In the genomic region with DNA sequence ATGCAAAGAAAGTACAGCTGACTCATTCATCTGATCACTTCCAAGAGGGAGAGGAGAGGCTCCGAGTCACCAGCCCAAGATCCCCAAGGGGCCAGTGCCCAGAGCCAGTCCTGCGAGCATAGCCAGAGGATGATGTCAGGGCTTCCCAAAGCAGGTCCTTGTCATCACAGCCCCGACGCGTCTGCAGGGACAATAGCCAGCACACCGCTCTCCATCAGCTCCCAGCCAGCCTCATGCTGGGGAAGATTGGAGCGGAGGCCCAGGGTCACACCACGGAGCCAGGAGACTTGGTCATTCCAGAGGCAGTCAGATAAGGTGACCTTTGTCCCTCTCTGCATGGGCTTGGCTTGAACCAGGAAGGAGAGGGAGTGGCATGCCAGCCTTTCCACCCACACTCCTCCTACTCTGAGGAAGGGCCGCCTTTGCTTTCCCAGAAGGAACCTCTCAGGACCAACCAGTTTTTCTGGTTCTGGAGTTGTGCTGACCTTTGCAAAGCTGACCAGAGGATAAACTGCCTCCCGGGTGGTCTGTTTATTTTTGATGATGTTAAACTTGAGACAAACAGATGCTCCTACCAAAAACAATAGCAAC, we compare ENCODE assay signal across 10 cellular contexts. TPM values are rescaled to one million over a fixed set of nuclear protein-coding genes. Genes with fewer than 3 reads are reported as not detected.
DNase-seq lines count a peak whose midpoint lies in the region; ATAC-seq and TF ChIP-seq lines count a peak whose summit lies in the region.
"Had no signal": no experiment of that assay in that cellular context is flagged by ENCODE, and none has a peak within 500 bp of the region (broad histone marks: within the 10 kb centered on the region; RNA-seq: fewer than 3 reads in every experiment).

No MANE protein-coding gene starts in this region.

- CTCF ChIA-PET in activated CD4-positive, alpha-beta T cell treated with anti-CD3 and anti-CD28 coated beads, Interleukin-2, amount 10 ng/mL, durations not matched to agents 7 days and 5 days (lab: Charles Lee): no interaction called here

- no peaks in the 10 kb centered on the region for H3K9me3 Mint-ChIP-seq in endodermal cell
- peaks cover 3% of the 10 kb centered on the region for H3K9me3 Mint-ChIP-seq in activated CD4-positive, alpha-beta T cell treated with anti-CD3 and anti-CD28 coated beads, Interleukin-2, amount 10 ng/mL, durations not matched to agents 7 days and 5 days

- H3K4me1 ChIP-seq in HUES6 (ENCODE audit: control insufficient read depth, insufficient read depth, low read length): peaks cover 28% of the 10 kb centered on the region
- H3K4me1 ChIP-seq in endodermal cell (ENCODE audit: control insufficient read depth, insufficient read depth, low read length): peaks cover 9% of the 10 kb centered on the region
- peaks cover 0 to 5% of the 10 kb centered on the region in 2 donors for H3K4me1 ChIP-seq in left lung
- H3K4me1 ChIP-seq in tibial artery: peaks cover 0 to 50% (median 28%) of the 10 kb centered on the region in 4 donors

- H3K9ac ChIP-seq in HUES6 (ENCODE audit: low read length) (peak overlapping the region; percentile 12), endodermal cell (ENCODE audit: extremely low read depth, low read length, poor library complexity, severe bottlenecking) (peak overlapping the region; percentile 17)

- H3K27ac Mint-ChIP-seq in endodermal cell: peak overlapping the region; percentile 96
- no peak overlapping the region for H3K27ac Mint-ChIP-seq in activated CD4-positive, alpha-beta T cell treated with anti-CD3 and anti-CD28 coated beads, Interleukin-2, amount 10 ng/mL, durations not matched to agents 7 days and 5 days
- H3K27ac Mint-ChIP-seq: activated naive CD4-positive, alpha-beta T cell treated with anti-CD3 and anti-CD28 coated beads, Interleukin-2, amount 50 U/mL, for 72 hours had no signal

- TF ChIP-seq CTCF in endodermal cell (conservative IDR thresholded peaks at IDR 0.05): no peak
- TF ChIP-seq CTCF in left lung (IDR thresholded peaks at IDR 0.05): no peak
- TF ChIP-seq CTCF in tibial artery (IDR thresholded peaks at IDR 0.05): no peak
- no peak for TF ChIP-seq CTCF in GM10266 (IDR thresholded peaks at IDR 0.05; ENCODE audit: control insufficient read depth, insufficient read depth, low read depth, missing control alignments)

- peak; percentile 92 for ATAC-seq in left lung
- ATAC-seq: activated naive CD4-positive, alpha-beta T cell treated with anti-CD3 and anti-CD28 coated beads, Interleukin-2, amount 50 U/mL, for 72 hours had no signal

- H3K36me3 Mint-ChIP-seq in endodermal cell (ENCODE audit: low read depth): peaks cover 5% of the 10 kb centered on the region
- no peaks in the 10 kb centered on the region for H3K36me3 Mint-ChIP-seq in activated CD4-positive, alpha-beta T cell treated with anti-CD3 and anti-CD28 coated beads, Interleukin-2, amount 10 ng/mL, durations not matched to agents 7 days and 5 days (ENCODE audit: low read depth)

- POLR2A ChIA-PET in activated CD4-positive, alpha-beta T cell treated with anti-CD3 and anti-CD28 coated beads, Interleukin-2, amount 10 ng/mL, durations not matched to agents 7 days and 5 days (lab: Charles Lee): no interaction called here

- H3K4me1 Mint-ChIP-seq in endodermal cell: peaks cover 26% of the 10 kb centered on the region
- no peaks in the 10 kb centered on the region for H3K4me1 Mint-ChIP-seq in activated CD4-positive, alpha-beta T cell treated with anti-CD3 and anti-CD28 coated beads, Interleukin-2, amount 10 ng/mL, durations not matched to agents 7 days and 5 days

- WGBS in endodermal cell (ENCODE audit: insufficient coverage in 1 of 2, insufficient read length in 1 of 2), 2 experiments: 29 to 43% methylated on average over 4 to 9 of the region's 10 CpGs

- H3K27me3 Mint-ChIP-seq in endodermal cell (ENCODE audit: insufficient read depth): no peaks in the 10 kb centered on the region
- no peaks in the 10 kb centered on the region for H3K27me3 Mint-ChIP-seq in activated CD4-positive, alpha-beta T cell treated with anti-CD3 and anti-CD28 coated beads, Interleukin-2, amount 10 ng/mL, durations not matched to agents 7 days and 5 days

- H3K36me3 ChIP-seq in HUES6 (ENCODE audit: control insufficient read depth, insufficient read depth, low read length): no peaks in the 10 kb centered on the region
- H3K36me3 ChIP-seq in endodermal cell (ENCODE audit: control insufficient read depth, insufficient read depth, low read length): peaks cover 33% of the 10 kb centered on the region
- H3K36me3 ChIP-seq in left lung: no peaks in the 10 kb centered on the region
- peaks cover under 1 to 12% (median under 1%) of the 10 kb centered on the region in 3 donors for H3K36me3 ChIP-seq in tibial artery

- no peaks in the 10 kb centered on the region for H3K27me3 ChIP-seq in HUES6 (ENCODE audit: control insufficient read depth, insufficient read depth, low read length)
- no peaks in the 10 kb centered on the region for H3K27me3 ChIP-seq in endodermal cell (ENCODE audit: control insufficient read depth, insufficient read depth, low read length, poor library complexity, severe bottlenecking)
- H3K27me3 ChIP-seq in left lung: no peaks in the 10 kb centered on the region
- H3K27me3 ChIP-seq in tibial artery: no peaks in the 10 kb centered on the region

- peak; percentile 98 for DNase-seq in endodermal cell
- peak in 1 of 2 donors; percentile 61 for DNase-seq in left lung
- DNase-seq in tibial artery: peak; percentile 84 to 94
- DNase-seq in GM10266 (ENCODE audit: extremely low spot score): no peak
- no peak for DNase-seq in activated effector memory CD4-positive, alpha-beta T cell treated with Interleukin-2 at 50 U/mL for 16 hours
- DNase-seq in AML-193 (lab: John Stamatoyannopoulos, UW): no peak
- DNase-seq in activated CD4-positive, alpha-beta T cell treated with anti-CD3 and anti-CD28 coated beads, Interleukin-2, amount 10 ng/mL, durations not matched to agents 7 days and 5 days: no peak
- DNase-seq: T-helper 1 cell had no signal

- intact Hi-C loops in left lung (cut with DNase I) (no loop called here), tibial artery (cut with DNase I; ENCODE audit: low total_unique reads) (loop anchor here (5.0 kb wide), 1 partner anchor 49 kb away; no protein-coding TSS in a partner anchor)

- H3K9me3 ChIP-seq in HUES6 (ENCODE audit: control insufficient read depth, insufficient read depth, low read depth, low read length): no peaks in the 10 kb centered on the region
- H3K9me3 ChIP-seq in endodermal cell (ENCODE audit: control insufficient read depth, low read length): no peaks in the 10 kb centered on the region
- H3K9me3 ChIP-seq in left lung: no peaks in the 10 kb centered on the region
- H3K9me3 ChIP-seq in tibial artery: no peaks in the 10 kb centered on the region

- H3K4me3 Mint-ChIP-seq in endodermal cell: peak overlapping the region; percentile 25
- H3K4me3 Mint-ChIP-seq in activated CD4-positive, alpha-beta T cell treated with anti-CD3 and anti-CD28 coated beads, Interleukin-2, amount 10 ng/mL, durations not matched to agents 7 days and 5 days: no peak overlapping the region

- H3K4me3 ChIP-seq in HUES6 (ENCODE audit: low read depth, low read length) (no peak overlapping the region), endodermal cell (ENCODE audit: low read length) (no peak overlapping the region), left lung (no peak overlapping the region), tibial artery (no peak overlapping the region)

- H3K27ac ChIP-seq in HUES6 (ENCODE audit: low read depth, low read length): 0 out of 2 replicates have a peak overlapping the region, but pooled peaks have one; percentile 27
- H3K27ac ChIP-seq in endodermal cell (ENCODE audit: low read depth, low read length): peak overlapping the region; percentile 22
- H3K27ac ChIP-seq in left lung: peak overlapping the region in 1 of 2 donors; percentile 39
- H3K27ac ChIP-seq in tibial artery: peak overlapping the region; percentile 78 to 86

RNA-seq across cellular contexts. Expression of a gene that starts 58.3 kb away (rescaled TPM):
- total RNA-seq in endodermal cell: 10 to 100 TPM; 14.2 to 21.9 TPM
- 6.9 TPM for polyA plus RNA-seq in endodermal cell (2013, experiment 1 of 2)
- 5.9 TPM for polyA plus RNA-seq in endodermal cell (2013, experiment 2 of 2)
- 10 to 100 TPM; 29.9 to 43.6 TPM for total RNA-seq in left lung
- under 1 TPM in 1 of 2 experiments, not detected in 1; 0.37 TPM for total RNA-seq in activated CD4-positive, alpha-beta T cell treated with anti-CD3 and anti-CD28 coated beads, Interleukin-2, amount 10 ng/mL, durations not matched to agents 7 days and 5 days

Comparison
In these comparisons a context has a peak if more than half of its experiments do, and no peak if none do; other contexts are left out.
1. DNase-seq: peak in endodermal cell (single experiment) and tibial artery (2 of 2); none in GM10266 (single experiment), activated effector memory CD4-positive, alpha-beta T cell treated with Interleukin-2 at 50 U/mL for 16 hours (single experiment), AML-193 (0 of 2) and activated CD4-positive, alpha-beta T cell treated with anti-CD3 and anti-CD28 coated beads, Interleukin-2, amount 10 ng/mL, durations not matched to agents 7 days and 5 days (single experiment).
2. RNA of a gene that starts 58.3 kb away (total RNA-seq): 29.9 to 43.6 TPM in left lung and 14.2 to 21.9 TPM in endodermal cell; 0.37 TPM in activated CD4-positive, alpha-beta T cell treated with anti-CD3 and anti-CD28 coated beads, Interleukin-2, amount 10 ng/mL, durations not matched to agents 7 days and 5 days; every median in the first group is over 10 times any median in the second.